Comparison of ENCODE assay signal across 8 cellular contexts in genomic region chr11:65013130-65013691, GRCh38. TPM values are rescaled to one million over a fixed set of nuclear protein-coding genes. Genes with fewer than 3 reads are reported as not detected.
DNase-seq lines count a peak whose midpoint lies in the region; ATAC-seq and TF ChIP-seq lines count a peak whose summit lies in the region.

No MANE protein-coding gene starts in this region.

- peak overlapping the region; percentile 80 for H3K9ac ChIP-seq in HCT116 (ENCODE audit: low read length)
- peak overlapping the region; percentile 96 for H3K9ac ChIP-seq in fibroblast of lung (ENCODE audit: insufficient read depth, low read length)
- H3K9ac ChIP-seq in stomach smooth muscle (ENCODE audit: low read length in 2 of 2): peak overlapping the region; percentile 99

- TF ChIP-seq RAD21 in HCT116 (IDR thresholded peaks at IDR 0.05; ENCODE audit: low read depth): peak; percentile 80

- no peaks in the 10 kb centered on the region for H3K36me3 ChIP-seq in HCT116 (ENCODE audit: control insufficient read depth in 1 of 2, insufficient read depth in 2 of 2, low read length in 2 of 2)
- H3K36me3 ChIP-seq in fibroblast of lung (ENCODE audit: control insufficient read depth, insufficient read depth, low read length): no peaks in the 10 kb centered on the region
- H3K36me3 ChIP-seq in stomach smooth muscle (ENCODE audit: control insufficient read depth in 2 of 2, insufficient read depth in 2 of 2, low read length in 2 of 2): peaks cover 2 to 3% of the 10 kb centered on the region in 2 donors

- H3K36me3 Mint-ChIP-seq in activated T-helper 1 cell treated with anti-CD3 and anti-CD28 coated beads, Interleukin-12 subunit alpha, Interleukin-12 subunit beta, Interleukin-2, Interleukin-4 antibody, amounts not matched to agents 30 ng/mL and 10 ng/mL and 1 ng/mL, durations not matched to agents 14 hours and 24 hours and 36 hours (ENCODE audit: low read depth): peaks cover 8% of the 10 kb centered on the region
- H3K36me3 Mint-ChIP-seq in nephron (ENCODE audit: low read depth): peaks cover 19% of the 10 kb centered on the region

- POLR2A ChIA-PET in HCT116 (lab: Charles Lee): interaction anchor here (0.5 to 2.0 kb wide), 7 partner anchors 11 to 1186 kb away, joined by 3 to 9 read pairs (median 3); partner anchors contain the start of genes BATF2 and TM7SF2

- H3K9me3 Mint-ChIP-seq in activated T-helper 1 cell treated with anti-CD3 and anti-CD28 coated beads, Interleukin-12 subunit alpha, Interleukin-12 subunit beta, Interleukin-2, Interleukin-4 antibody, amounts not matched to agents 30 ng/mL and 10 ng/mL and 1 ng/mL, durations not matched to agents 14 hours and 24 hours and 36 hours: no peaks in the 10 kb centered on the region
- H3K9me3 Mint-ChIP-seq in nephron: peaks cover 4% of the 10 kb centered on the region

- peaks cover 2% of the 10 kb centered on the region for H3K27me3 Mint-ChIP-seq in activated T-helper 1 cell treated with anti-CD3 and anti-CD28 coated beads, Interleukin-12 subunit alpha, Interleukin-12 subunit beta, Interleukin-2, Interleukin-4 antibody, amounts not matched to agents 30 ng/mL and 10 ng/mL and 1 ng/mL, durations not matched to agents 14 hours and 24 hours and 36 hours (ENCODE audit: insufficient read depth)
- H3K27me3 Mint-ChIP-seq in nephron (ENCODE audit: low read depth): peaks cover 3% of the 10 kb centered on the region

- H3K4me1 ChIP-seq in HCT116 (ENCODE audit: control insufficient read depth in 1 of 2, insufficient read depth in 2 of 2, low read length in 2 of 2) (peaks cover 15 to 37% of the 10 kb centered on the region in 2 experiments), fibroblast of lung (ENCODE audit: control insufficient read depth, extremely low read depth, insufficient read depth, low read length) (peaks cover 4% of the 10 kb centered on the region), stomach smooth muscle (ENCODE audit: control insufficient read depth, insufficient read depth, low read length) (peaks cover 15% of the 10 kb centered on the region)

- no peaks in the 10 kb centered on the region for H3K9me2 ChIP-seq in HCT116 (ENCODE audit: insufficient read depth)

- peak overlapping the region; percentile 87 for H3K27ac ChIP-seq in HCT116 (ENCODE audit: low read depth, low read length)
- H3K27ac ChIP-seq in fibroblast of lung (ENCODE audit: insufficient read depth, low read length): peak overlapping the region; percentile 100
- peak overlapping the region; percentile 99 for H3K27ac ChIP-seq in stomach smooth muscle (ENCODE audit: low read length)

- TF ChIP-seq POLR2A in HCT116 (IDR thresholded peaks at IDR 0.05; ENCODE audit: borderline replicate concordance, extremely low read depth, insufficient read depth, insufficient read length): no peak

- intact Hi-C loops in HCT116 (cut with micrococcal nuclease): loop anchor here (5.0 to 10.0 kb wide), 4 partner anchors 64 to 242 kb away; partner anchors contain the start of genes VPS51 and ZNHIT2
- intact Hi-C loops in activated T-helper 1 cell treated with anti-CD3 and anti-CD28 coated beads, Interleukin-12 subunit alpha, Interleukin-12 subunit beta, Interleukin-2, Interleukin-4 antibody, amounts not matched to agents 30 ng/mL and 10 ng/mL and 1 ng/mL, durations not matched to agents 14 hours and 24 hours and 36 hours (cut with micrococcal nuclease): loop anchor here (1.0 to 5.0 kb wide), 7 partner anchors 28 to 249 kb away; partner anchors contain the start of genes CDCA5, MAJIN, POLA2 and PPP2R5B

- H3K4me1 Mint-ChIP-seq in activated T-helper 1 cell treated with anti-CD3 and anti-CD28 coated beads, Interleukin-12 subunit alpha, Interleukin-12 subunit beta, Interleukin-2, Interleukin-4 antibody, amounts not matched to agents 30 ng/mL and 10 ng/mL and 1 ng/mL, durations not matched to agents 14 hours and 24 hours and 36 hours (ENCODE audit: low read depth): peaks cover 22% of the 10 kb centered on the region
- H3K4me1 Mint-ChIP-seq in nephron: peaks cover 8% of the 10 kb centered on the region

- peak overlapping the region; percentile 99 for H3K27ac Mint-ChIP-seq in activated T-helper 1 cell treated with anti-CD3 and anti-CD28 coated beads, Interleukin-12 subunit alpha, Interleukin-12 subunit beta, Interleukin-2, Interleukin-4 antibody, amounts not matched to agents 30 ng/mL and 10 ng/mL and 1 ng/mL, durations not matched to agents 14 hours and 24 hours and 36 hours
- H3K27ac Mint-ChIP-seq in nephron: peak overlapping the region; percentile 96 to 98 (median 97)

- peak in 2 of 3 experiments; percentile 73 to 81 for TF ChIP-seq CTCF in HCT116 (IDR thresholded peaks at IDR 0.05 in 2 of 3, conservative IDR thresholded peaks at IDR 0.05 in 1 of 3; ENCODE audit: borderline replicate concordance in 1 of 3, insufficient read depth in 1 of 3, low read depth in 2 of 3, low read length in 2 of 3)
- TF ChIP-seq CTCF in fibroblast of lung (conservative IDR thresholded peaks at IDR 0.05 in 1 of 2, IDR thresholded peaks at IDR 0.05 in 1 of 2; ENCODE audit: low read depth in 1 of 2, low read length in 2 of 2): peak in 1 of 2 donors; percentile 73
- TF ChIP-seq CTCF in nephron (IDR thresholded peaks at IDR 0.05; ENCODE audit: unreplicated experiment in 3 of 3): no peak

- ATAC-seq in HCT116: peak; percentile 81

- H3K4me2 ChIP-seq in HCT116 (ENCODE audit: low read length) (peak overlapping the region; percentile 91), fibroblast of lung (ENCODE audit: extremely low read depth, insufficient read depth, low read length) (peak overlapping the region; percentile 92)

- RAD21 ChIA-PET in HCT116 (lab: Charles Lee; ENCODE audit: low non-redundant PET in 1 of 2, low total read pairs in 2 of 2, uncharacterized antibody in 2 of 2, unreplicated experiment in 2 of 2): interaction anchor here in 1 of 2 experiments (0.7 to 1.2 kb wide), 2 partner anchors 16 to 89 kb away, joined by 3 read pairs; partner anchors contain the start of gene PPP2R5B

- H4K20me1 ChIP-seq in HCT116 (ENCODE audit: insufficient read depth): no peaks in the 10 kb centered on the region
- H4K20me1 ChIP-seq in fibroblast of lung (ENCODE audit: control insufficient read depth, extremely low read depth, insufficient read depth, low read length): no peaks in the 10 kb centered on the region

- DNase-seq in D341Med (ENCODE audit: low spot score) (peak; percentile 92), HCT116 (ENCODE audit: low read depth, low spot score) (no peak), NOMO-1 (lab: John Stamatoyannopoulos, UW; ENCODE audit: unreplicated experiment in 2 of 2) (peak; percentile 88 to 95), fibroblast of lung (ENCODE audit: low read depth in 2 of 2) (peak; percentile 81 to 88), GM19240 (ENCODE audit: insufficient read length, low spot score) (no peak)
- peak; percentile 89 for DNase-seq in activated T-helper 1 cell treated with anti-CD3 and anti-CD28 coated beads, Interleukin-12 subunit alpha, Interleukin-12 subunit beta, Interleukin-2, Interleukin-4 antibody, amounts not matched to agents 30 ng/mL and 10 ng/mL and 1 ng/mL, durations not matched to agents 14 hours and 24 hours and 36 hours (ENCODE audit: low spot score)

- BruUV-seq in HCT116 (replicated peaks; lab: Mats Ljungman, UMichigan): TSS peak; percentile 89

- H3K27me3 ChIP-seq in HCT116 (ENCODE audit: insufficient read depth, low read length): no peaks in the 10 kb centered on the region
- no peaks in the 10 kb centered on the region for H3K27me3 ChIP-seq in fibroblast of lung (ENCODE audit: control insufficient read depth, insufficient read depth, low read length)
- no peaks in the 10 kb centered on the region for H3K27me3 ChIP-seq in stomach smooth muscle (ENCODE audit: control insufficient read depth in 1 of 2, insufficient read depth in 2 of 2, low read length in 2 of 2)

- H3K4me3 Mint-ChIP-seq in activated T-helper 1 cell treated with anti-CD3 and anti-CD28 coated beads, Interleukin-12 subunit alpha, Interleukin-12 subunit beta, Interleukin-2, Interleukin-4 antibody, amounts not matched to agents 30 ng/mL and 10 ng/mL and 1 ng/mL, durations not matched to agents 14 hours and 24 hours and 36 hours: peak overlapping the region; percentile 90
- H3K4me3 Mint-ChIP-seq in nephron: peak overlapping the region; percentile 87 to 94 (median 92)

- CTCF ChIA-PET in HCT116 (lab: Charles Lee): interaction anchor here (0.7 to 3.0 kb wide), 10 partner anchors 16 to 172 kb away, joined by 3 to 21 read pairs (median 4); partner anchors contain the start of genes BATF2 and SAC3D1

- H3K79me2 ChIP-seq in HCT116 (ENCODE audit: insufficient read depth, low read length) (0 out of 2 replicates have a peak, but pooled peaks cover 5% of the 10 kb centered on the region), fibroblast of lung (ENCODE audit: control insufficient read depth, insufficient read depth, low read length) (peaks cover 5% of the 10 kb centered on the region)

- H3K9me3 ChIP-seq in HCT116 (ENCODE audit: control insufficient read depth in 1 of 2, insufficient read depth in 1 of 2, low read depth in 1 of 2, low read length in 2 of 2): no peaks in the 10 kb centered on the region
- H3K9me3 ChIP-seq in fibroblast of lung (ENCODE audit: control insufficient read depth, insufficient read depth, low read depth, low read length): no peaks in the 10 kb centered on the region
- H3K9me3 ChIP-seq in stomach smooth muscle (ENCODE audit: control insufficient read depth in 2 of 2, low read length in 2 of 2): no peaks in the 10 kb centered on the region

- H3K4me3 ChIP-seq in HCT116 (replicated peaks in 1 of 2; ENCODE audit: low read depth in 1 of 2, low read length in 2 of 2) (peak overlapping the region; percentile 71 to 75), fibroblast of lung (replicated peaks in 1 of 4; ENCODE audit: control extremely low read depth in 1 of 4, insufficient read depth in 1 of 4, low read depth in 3 of 4, low read length in 4 of 4) (peak overlapping the region; percentile 83 to 89 (median 87)), stomach smooth muscle (ENCODE audit: low read length in 2 of 2) (peak overlapping the region; percentile 92 to 95)

- no peak overlapping the region for H2AFZ ChIP-seq in HCT116 (ENCODE audit: low read depth, low read length, poor library complexity, severe bottlenecking)
- peak overlapping the region; percentile 87 for H2AFZ ChIP-seq in fibroblast of lung (ENCODE audit: low read length)

RNA-seq across cellular contexts. Expression of gene ARL2, which starts 0.7 kb away (rescaled TPM):
- total RNA-seq in HCT116 (2021; ENCODE audit: unreplicated experiment) (68.7 TPM), fibroblast of lung (99.9 and 138 TPM in 2 replicates)
- 109 and 119 TPM in 2 replicates for polyA plus RNA-seq in HCT116 (2012)
- total RNA-seq in activated T-helper 1 cell treated with anti-CD3 and anti-CD28 coated beads, Interleukin-12 subunit alpha, Interleukin-12 subunit beta, Interleukin-2, Interleukin-4 antibody, amounts not matched to agents 30 ng/mL and 10 ng/mL and 1 ng/mL, durations not matched to agents 14 hours and 24 hours and 36 hours: 67.3 and 71.2 TPM in 2 replicates
- 99.2 and 173 TPM in 2 replicates for polyA plus RNA-seq in fibroblast of lung
- polyA plus RNA-seq in fibroblast of lung (2012): 125 and 179 TPM in 2 replicates
- 28.7 and 30.7 TPM in 2 replicates for polyA minus RNA-seq in fibroblast of lung (ENCODE audit: low replicate concordance)

RNA-seq across cellular contexts. Expression of gene SNX15, which starts 14.0 kb away (rescaled TPM):
- 16.8 TPM for total RNA-seq in HCT116 (2021; ENCODE audit: unreplicated experiment)
- polyA plus RNA-seq in HCT116 (2012): 14.1 and 16.9 TPM in 2 replicates
- total RNA-seq in activated T-helper 1 cell treated with anti-CD3 and anti-CD28 coated beads, Interleukin-12 subunit alpha, Interleukin-12 subunit beta, Interleukin-2, Interleukin-4 antibody, amounts not matched to agents 30 ng/mL and 10 ng/mL and 1 ng/mL, durations not matched to agents 14 hours and 24 hours and 36 hours: 19.9 and 30.9 TPM in 2 replicates
- total RNA-seq in fibroblast of lung: 11.3 and 14.4 TPM in 2 replicates
- 10.2 and 15.2 TPM in 2 replicates for polyA plus RNA-seq in fibroblast of lung
- 15.7 and 23.9 TPM in 2 replicates for polyA plus RNA-seq in fibroblast of lung (2012)
- 24.1 and 40.8 TPM in 2 replicates for polyA minus RNA-seq in fibroblast of lung (ENCODE audit: low replicate concordance)

RNA-seq across cellular contexts. Expression of gene BATF2, which starts 16.4 kb away (rescaled TPM):
- 2.1 TPM for total RNA-seq in HCT116 (2021; ENCODE audit: unreplicated experiment)
- polyA plus RNA-seq in HCT116 (2012): 1.9 and 2.3 TPM in 2 replicates
- not detected in 2 replicates for total RNA-seq in activated T-helper 1 cell treated with anti-CD3 and anti-CD28 coated beads, Interleukin-12 subunit alpha, Interleukin-12 subunit beta, Interleukin-2, Interleukin-4 antibody, amounts not matched to agents 30 ng/mL and 10 ng/mL and 1 ng/mL, durations not matched to agents 14 hours and 24 hours and 36 hours
- total RNA-seq in fibroblast of lung: 2.1 TPM in 2 replicates
- 1.0 and 1.5 TPM in 2 replicates for polyA plus RNA-seq in fibroblast of lung
- 1.4 and 2.3 TPM in 2 replicates for polyA plus RNA-seq in fibroblast of lung (2012)
- polyA minus RNA-seq in fibroblast of lung (ENCODE audit: low replicate concordance): 0.71 and 3.0 TPM in 2 replicates

RNA-seq across cellular contexts. Expression of gene SAC3D1, which starts 27.8 kb away (rescaled TPM):
- total RNA-seq in HCT116 (2021; ENCODE audit: unreplicated experiment) (36.9 TPM), fibroblast of lung (8.6 and 10.0 TPM in 2 replicates)
- 24.1 and 25.5 TPM in 2 replicates for polyA plus RNA-seq in HCT116 (2012)
- total RNA-seq in activated T-helper 1 cell treated with anti-CD3 and anti-CD28 coated beads, Interleukin-12 subunit alpha, Interleukin-12 subunit beta, Interleukin-2, Interleukin-4 antibody, amounts not matched to agents 30 ng/mL and 10 ng/mL and 1 ng/mL, durations not matched to agents 14 hours and 24 hours and 36 hours: 17.4 and 17.7 TPM in 2 replicates
- 3.1 and 7.1 TPM in 2 replicates for polyA plus RNA-seq in fibroblast of lung
- 6.9 and 17.2 TPM in 2 replicates for polyA plus RNA-seq in fibroblast of lung (2012)
- polyA minus RNA-seq in fibroblast of lung (ENCODE audit: low replicate concordance): 3.4 and 12.1 TPM in 2 replicates

RNA-seq across cellular contexts. Expression of gene MAJIN, which starts 41.3 kb away (rescaled TPM):
- total RNA-seq in HCT116 (2021; ENCODE audit: unreplicated experiment) (not detected), fibroblast of lung (not detected in 2 replicates)
- not detected in 2 replicates for polyA plus RNA-seq in HCT116 (2012)
- total RNA-seq in activated T-helper 1 cell treated with anti-CD3 and anti-CD28 coated beads, Interleukin-12 subunit alpha, Interleukin-12 subunit beta, Interleukin-2, Interleukin-4 antibody, amounts not matched to agents 30 ng/mL and 10 ng/mL and 1 ng/mL, durations not matched to agents 14 hours and 24 hours and 36 hours: not detected in 2 replicates
- polyA plus RNA-seq in fibroblast of lung: not detected in 2 replicates
- polyA plus RNA-seq in fibroblast of lung (2012): not detected in 2 replicates
- polyA minus RNA-seq in fibroblast of lung (ENCODE audit: low replicate concordance): not detected in 2 replicates

Comparison
In these comparisons a context has a peak if more than half of its experiments do, and no peak if none do; other contexts are left out.
1. DNase-seq: peak in D341Med (single experiment), NOMO-1 (2 of 2), activated T-helper 1 cell treated with anti-CD3 and anti-CD28 coated beads, Interleukin-12 subunit alpha, Interleukin-12 subunit beta, Interleukin-2, Interleukin-4 antibody, amounts not matched to agents 30 ng/mL and 10 ng/mL and 1 ng/mL, durations not matched to agents 14 hours and 24 hours and 36 hours (single experiment) and fibroblast of lung (2 of 2); none in HCT116 (single experiment) and GM19240 (single experiment).
2. CTCF ChIP-seq: peak in HCT116 (2 of 3); none in nephron (0 of 3).
3. Peak in every context shown above with its lines, with median percentiles within 50 percentile points of each other: H3K27ac ChIP-seq, H3K4me3 ChIP-seq and H3K9ac ChIP-seq.